Comparison of ENCODE assay signal across 14 cellular contexts in genomic region chr5:149586708-149587318, GRCh38. TPM values are rescaled to one million over a fixed set of nuclear protein-coding genes. Genes with fewer than 3 reads are reported as not detected.
DNase-seq lines count a peak whose midpoint lies in the region; ATAC-seq, FAIRE-seq and TF ChIP-seq lines count a peak whose summit lies in the region.
"Had no signal": no experiment of that assay in that cellular context is flagged by ENCODE, and none has a peak within 500 bp of the region (broad histone marks: within the 10 kb centered on the region; RNA-seq: fewer than 3 reads in every experiment).

No MANE protein-coding gene starts in this region.

- no peaks in the 10 kb centered on the region for H3K9me1 ChIP-seq in endothelial cell of umbilical vein (replicated peaks; ENCODE audit: control insufficient read depth, extremely low read depth, insufficient read depth, low read length)

- H4K8ac ChIP-seq in trophoblast cell (ENCODE audit: low read depth, low read length) = no peak overlapping the region

- H3K27me3 ChIP-seq in endothelial cell of umbilical vein (ENCODE audit: control insufficient read depth in 2 of 2, insufficient read depth in 2 of 2, low read length in 2 of 2) (peaks cover 0 to 1% of the 10 kb centered on the region in 2 experiments), trophoblast cell (ENCODE audit: insufficient read depth, low read length) (no peaks in the 10 kb centered on the region), MM.1S (replicated peaks; ENCODE audit: insufficient read depth, low read length) (no peaks in the 10 kb centered on the region)

- H3K27ac ChIP-seq in C4-2B = peak overlapping the region; percentile 37
- H3K27ac ChIP-seq in endothelial cell of umbilical vein (ENCODE audit: insufficient read depth, low read depth, low read length) = no peak overlapping the region
- H3K27ac ChIP-seq in trophoblast cell (ENCODE audit: low read depth, low read length) = peak overlapping the region; percentile 16
- H3K27ac ChIP-seq in MM.1S (ENCODE audit: low read length) = no peak overlapping the region
- H3K27ac ChIP-seq: cardiac muscle cell had no signal

- no peaks in the 10 kb centered on the region; the same call in 1 of the 2 replicates for H3F3A ChIP-seq in MM.1S (ENCODE audit: insufficient read depth, low read length)

- dilution Hi-C loops in endothelial cell of umbilical vein (cut with MboI; ENCODE audit: extremely low pct_ligation_motif_present, low sequenced_read_pairs) = no loop called here

- H3K23ac ChIP-seq in trophoblast cell (ENCODE audit: low read length) = no peak overlapping the region

- H3K4me1 ChIP-seq in endothelial cell of umbilical vein (ENCODE audit: control insufficient read depth, extremely low read depth, insufficient read depth, low read length) = peaks cover 16% of the 10 kb centered on the region
- peaks cover 3 to 6% of the 10 kb centered on the region in 2 experiments for H3K4me1 ChIP-seq in trophoblast cell (ENCODE audit: control insufficient read depth in 1 of 2, insufficient read depth in 2 of 2, low read length in 2 of 2)
- H3K4me1 ChIP-seq in MM.1S (ENCODE audit: low read length) = no peaks in the 10 kb centered on the region

- BruUV-seq in endothelial cell of umbilical vein (replicated peaks; lab: Mats Ljungman, UMichigan) = no TSS peak

- no CpG with 5 or more reads among the region's 1 CpG for WGBS in trophoblast cell (ENCODE audit: extremely low coverage, insufficient coverage, insufficient read length)

- no peak overlapping the region for H3K4me2 ChIP-seq in endothelial cell of umbilical vein (ENCODE audit: insufficient read depth, low read length)
- no peak overlapping the region for H3K4me2 ChIP-seq in trophoblast cell (ENCODE audit: low read length)
- H3K4me2 ChIP-seq in MM.1S (ENCODE audit: low read depth, low read length) = no peak overlapping the region

- H3K9me3 ChIP-seq in endothelial cell of umbilical vein (replicated peaks; ENCODE audit: control insufficient read depth, insufficient read depth, low read length) (no peaks in the 10 kb centered on the region), trophoblast cell (ENCODE audit: insufficient read depth, low read depth, low read length) (no peaks in the 10 kb centered on the region), MM.1S (replicated peaks; ENCODE audit: insufficient read depth, low read length) (no peaks in the 10 kb centered on the region)

- peaks cover 6% of the 10 kb centered on the region for H3K79me1 ChIP-seq in trophoblast cell (ENCODE audit: low read length)

- ATAC-seq in GM19395 (IDR thresholded peaks at IDR 0.05; ENCODE audit: unreplicated experiment) = peak; percentile 63
- ATAC-seq in HG03108 (IDR thresholded peaks at IDR 0.05; ENCODE audit: unreplicated experiment) = no peak

- no peak overlapping the region for H4K12ac ChIP-seq in trophoblast cell (ENCODE audit: low read depth, low read length)

- CTCF ChIA-PET in endothelial cell of umbilical vein (lab: Charles Lee) = interaction anchor here (1.0 to 1.4 kb wide), 3 partner anchors 20 to 204 kb away, joined by 3 to 5 read pairs (median 3); no protein-coding TSS in a partner anchor

- H3K9me2 ChIP-seq in MM.1S (replicated peaks; ENCODE audit: insufficient read depth, low read length) = no peaks in the 10 kb centered on the region

- no peak for TF ChIP-seq CTCF in C4-2B (conservative IDR thresholded peaks at IDR 0.05)
- no peak for TF ChIP-seq CTCF in endothelial cell of umbilical vein (IDR thresholded peaks at IDR 0.05; ENCODE audit: extremely low read depth in 1 of 2, insufficient read depth in 1 of 2, low read depth in 1 of 2, low read length in 2 of 2)
- TF ChIP-seq CTCF in MM.1S (IDR thresholded peaks at IDR 0.05; ENCODE audit: low read length) = no peak

- FAIRE-seq in endothelial cell of umbilical vein (lab: Jason Lieb, UNC) = no peak

- no peak overlapping the region for H2BK5ac ChIP-seq in trophoblast cell (ENCODE audit: low read depth, low read length, poor library complexity)

- H2AFZ ChIP-seq in endothelial cell of umbilical vein (ENCODE audit: low read depth, low read length) = no peak overlapping the region
- no peak overlapping the region for H2AFZ ChIP-seq in trophoblast cell (ENCODE audit: insufficient read depth, low read length, poor library complexity)
- no peak overlapping the region for H2AFZ ChIP-seq in MM.1S (ENCODE audit: low read length)

- DNase-seq in endothelial cell of umbilical vein (ENCODE audit: low read depth, low spot score) (peak; percentile 50), trophoblast cell (peak; percentile 61 to 89), MM.1S (no peak), HuH-7.5 (ENCODE audit: low spot score) (no peak), iPS-NIHi11 (ENCODE audit: low spot score) (no peak)
- DNase-seq: activated CD4-positive, alpha-beta T cell treated with anti-CD3 and anti-CD28 coated beads, Interleukin-2, amount 10 ng/mL, durations not matched to agents 24 days and 14 days; EL; H9; NCI-H2227 treated with DMSO at 0.1 percent for 48 hours; OCI-M1 had no signal

- H4K20me1 ChIP-seq in endothelial cell of umbilical vein (replicated peaks; ENCODE audit: control insufficient read depth, extremely low read depth, insufficient read depth, low read length) = no peaks in the 10 kb centered on the region
- no peaks in the 10 kb centered on the region for H4K20me1 ChIP-seq in MM.1S (ENCODE audit: insufficient read depth, low read length)

- no peak overlapping the region for H2BK120ac ChIP-seq in trophoblast cell (ENCODE audit: insufficient read depth, low read length, poor library complexity)

- TF ChIP-seq POLR2A in endothelial cell of umbilical vein (IDR thresholded peaks at IDR 0.05; ENCODE audit: low read depth, low read length) = no peak

- intact Hi-C loops in endothelial cell of umbilical vein (cut with micrococcal nuclease) = no loop called here

- POLR2A ChIA-PET in endothelial cell of umbilical vein (lab: Charles Lee) = no interaction called here

- no peak overlapping the region for H3K4ac ChIP-seq in trophoblast cell (ENCODE audit: low read depth, low read length)

- H4K91ac ChIP-seq in trophoblast cell (ENCODE audit: low read depth, low read length) = no peak overlapping the region

- H3K36me3 ChIP-seq in endothelial cell of umbilical vein (ENCODE audit: control insufficient read depth in 2 of 2, extremely low read depth in 1 of 2, insufficient read depth in 2 of 2, low read length in 2 of 2) (no peaks in the 10 kb centered on the region), trophoblast cell (ENCODE audit: control insufficient read depth in 1 of 2, insufficient read depth in 2 of 2, low read length in 2 of 2) (no peaks in the 10 kb centered on the region), MM.1S (replicated peaks; ENCODE audit: insufficient read depth, low read length) (no peaks in the 10 kb centered on the region)
- H3K36me3 ChIP-seq: cardiac muscle cell had no signal

- no peak overlapping the region for H3K14ac ChIP-seq in trophoblast cell (ENCODE audit: low read length)

- no peak overlapping the region for H2BK12ac ChIP-seq in trophoblast cell (ENCODE audit: low read length)

- no peak overlapping the region for H3K18ac ChIP-seq in trophoblast cell (ENCODE audit: low read length)

- no peak overlapping the region for H3K4me3 ChIP-seq in endothelial cell of umbilical vein (replicated peaks in 1 of 3; ENCODE audit: insufficient read depth in 1 of 3, low read depth in 1 of 3, low read length in 3 of 3)
- no peak overlapping the region for H3K4me3 ChIP-seq in trophoblast cell (ENCODE audit: low read depth, low read length)
- no peak overlapping the region for H3K4me3 ChIP-seq in MM.1S (ENCODE audit: low read length)
- H3K4me3 ChIP-seq: cardiac muscle cell had no signal

- no peaks in the 10 kb centered on the region for H3K79me2 ChIP-seq in endothelial cell of umbilical vein (ENCODE audit: control insufficient read depth, insufficient read depth, low read length)
- H3K79me2 ChIP-seq in trophoblast cell (ENCODE audit: control insufficient read depth, insufficient read depth, low read length, poor library complexity) = no peaks in the 10 kb centered on the region
- H3K79me2 ChIP-seq in MM.1S (ENCODE audit: low read length) = no peaks in the 10 kb centered on the region

- no peak overlapping the region for H3K9ac ChIP-seq in endothelial cell of umbilical vein (replicated peaks; ENCODE audit: extremely low read depth, insufficient read depth, low read length)
- H3K9ac ChIP-seq in trophoblast cell (ENCODE audit: low read length) = no peak overlapping the region
- no peak overlapping the region for H3K9ac ChIP-seq in MM.1S (ENCODE audit: low read length)

- H2AK5ac ChIP-seq in trophoblast cell (ENCODE audit: low read length) = no peak overlapping the region

TF ChIP-seq in endothelial cell of umbilical vein, 7 proteins besides CTCF, POLR2A, EP300 and RAD21 (continues in another document):
- TF ChIP-seq EZH2 (IDR thresholded peaks at IDR 0.05; ENCODE audit: borderline replicate concordance, low read depth, low read length, severe bottlenecking) (no peak), JUN (IDR thresholded peaks at IDR 0.05; ENCODE audit: borderline replicate concordance, insufficient read depth, insufficient read length, low read depth) (no peak), GATA2 (IDR thresholded peaks at IDR 0.05; ENCODE audit: insufficient read depth, insufficient read length, low read depth, low read length) (no peak), MAX (IDR thresholded peaks at IDR 0.05; ENCODE audit: insufficient read depth, insufficient read length) (no peak)

RNA-seq across cellular contexts. Expression of gene ARHGEF37, which starts 5.5 kb away (rescaled TPM):
- total RNA-seq in endothelial cell of umbilical vein = 7.0 and 7.1 TPM in 2 replicates
- polyA plus RNA-seq in endothelial cell of umbilical vein = 4.4 and 4.9 TPM in 2 replicates
- 3.6 and 4.3 TPM in 2 replicates for polyA plus RNA-seq in endothelial cell of umbilical vein (2011; cell fraction: cytosol; rRNA removed)
- 9.7 and 10.3 TPM in 2 replicates for polyA plus RNA-seq in endothelial cell of umbilical vein (2011; cell fraction: nucleus; rRNA removed)
- polyA plus RNA-seq in endothelial cell of umbilical vein (2012) = 2.7 and 3.2 TPM in 2 replicates
- 7.5 and 7.6 TPM in 2 replicates for polyA minus RNA-seq in endothelial cell of umbilical vein
- polyA minus RNA-seq in endothelial cell of umbilical vein (2011; cell fraction: cytosol; rRNA and poly(A)+ RNA removed) = not detected
- polyA minus RNA-seq in endothelial cell of umbilical vein (2011; cell fraction: nucleus; rRNA and poly(A)+ RNA removed) = 6.9 and 7.0 TPM in 2 replicates
- polyA plus RNA-seq in trophoblast cell (2013) = 0.89 and 0.93 TPM in 2 replicates

RNA-seq across cellular contexts. Expression of gene CSNK1A1, which starts 35.6 kb away (rescaled TPM):
- 253 and 259 TPM in 2 replicates for total RNA-seq in endothelial cell of umbilical vein
- polyA plus RNA-seq in endothelial cell of umbilical vein = 69.7 and 74.1 TPM in 2 replicates
- 94.2 and 105 TPM in 2 replicates for polyA plus RNA-seq in endothelial cell of umbilical vein (2011; cell fraction: cytosol; rRNA removed)
- polyA plus RNA-seq in endothelial cell of umbilical vein (2011; cell fraction: nucleus; rRNA removed) = 104 and 117 TPM in 2 replicates
- 128 and 160 TPM in 2 replicates for polyA plus RNA-seq in endothelial cell of umbilical vein (2012)
- 242 and 250 TPM in 2 replicates for polyA minus RNA-seq in endothelial cell of umbilical vein
- 114 TPM for polyA minus RNA-seq in endothelial cell of umbilical vein (2011; cell fraction: cytosol; rRNA and poly(A)+ RNA removed)
- 153 and 171 TPM in 2 replicates for polyA minus RNA-seq in endothelial cell of umbilical vein (2011; cell fraction: nucleus; rRNA and poly(A)+ RNA removed)
- polyA plus RNA-seq in trophoblast cell (2013) = 307 TPM in 2 replicates

Comparison
In these comparisons a context has a peak if more than half of its experiments do, and no peak if none do; other contexts are left out.
1. H3K27ac ChIP-seq: peak in C4-2B (single experiment) and trophoblast cell (single experiment); none in endothelial cell of umbilical vein (single experiment) and MM.1S (single experiment).
2. DNase-seq: peak in endothelial cell of umbilical vein (single experiment) and trophoblast cell (2 of 2); none in MM.1S (single experiment), HuH-7.5 (single experiment) and iPS-NIHi11 (single experiment).